Comparison of ENCODE assay signal across 8 cellular contexts in genomic region chr17:81489012-81489968, GRCh38. TPM values are rescaled to one million over a fixed set of nuclear protein-coding genes. Genes with fewer than 3 reads are reported as not detected.
DNase-seq lines count a peak whose midpoint lies in the region; FAIRE-seq and TF ChIP-seq lines count a peak whose summit lies in the region.
"Had no signal": no experiment of that assay in that cellular context is flagged by ENCODE, and none has a peak within 500 bp of the region (broad histone marks: within the 10 kb centered on the region; RNA-seq: fewer than 3 reads in every experiment).

No MANE protein-coding gene starts in this region.

- intact Hi-C loops in activated CD4-positive, alpha-beta memory T cell treated with anti-CD3 and anti-CD28 coated beads for 36 hours (cut with micrococcal nuclease), result no loop called here

- H3K9me3 Mint-ChIP-seq in activated CD4-positive, alpha-beta memory T cell treated with anti-CD3 and anti-CD28 coated beads for 36 hours, result no peaks in the 10 kb centered on the region

- peak overlapping the region; percentile 97; the same call in 1 of the 2 replicates for H3K27ac ChIP-seq in C4-2B
- H3K27ac ChIP-seq in effector memory CD4-positive, alpha-beta T cell (ENCODE audit: insufficient read depth, low read length, poor library complexity, severe bottlenecking), result no peak overlapping the region

- peaks cover 7% of the 10 kb centered on the region for H3K4me1 Mint-ChIP-seq in activated CD4-positive, alpha-beta memory T cell treated with anti-CD3 and anti-CD28 coated beads for 36 hours (ENCODE audit: low read depth)

- H3K36me3 ChIP-seq in ES-I3 (ENCODE audit: insufficient read depth, low read length) (no peaks in the 10 kb centered on the region), mucosa of stomach (ENCODE audit: control insufficient read depth, insufficient read depth, low read length) (no peaks in the 10 kb centered on the region)
- H3K36me3 ChIP-seq in effector memory CD4-positive, alpha-beta T cell (ENCODE audit: control insufficient read depth, insufficient read depth, low read length), result no peaks in the 10 kb centered on the region

- DNase-seq in activated CD4-positive, alpha-beta memory T cell treated with anti-CD3 and anti-CD28 coated beads for 36 hours, result no peak
- DNase-seq in effector memory CD4-positive, alpha-beta T cell, result no peak
- DNase-seq in epidermal melanocyte (ENCODE audit: insufficient read length, low spot score) (no peak), D721Med (ENCODE audit: insufficient read length, low spot score) (no peak)
- DNase-seq: cortex of kidney had no signal

- H3K36me3 Mint-ChIP-seq in activated CD4-positive, alpha-beta memory T cell treated with anti-CD3 and anti-CD28 coated beads for 36 hours, result no peaks in the 10 kb centered on the region

- POLR2A ChIA-PET in activated CD4-positive, alpha-beta memory T cell treated with anti-CD3 and anti-CD28 coated beads for 36 hours (lab: Charles Lee), result interaction anchor here (0.5 to 1.6 kb wide), 2 partner anchors 9 to 21 kb away, joined by 3 read pairs; no protein-coding TSS in a partner anchor

- CTCF ChIA-PET in activated CD4-positive, alpha-beta memory T cell treated with anti-CD3 and anti-CD28 coated beads for 36 hours (lab: Charles Lee), result interaction anchor here (1.3 to 1.4 kb wide), 2 partner anchors 17 to 19 kb away, joined by 3 read pairs; no protein-coding TSS in a partner anchor

- H3K27me3 ChIP-seq in mucosa of stomach (ENCODE audit: control insufficient read depth, insufficient read depth, low read length), result peaks cover 17% of the 10 kb centered on the region
- no peaks in the 10 kb centered on the region for H3K27me3 ChIP-seq in effector memory CD4-positive, alpha-beta T cell (replicated peaks; ENCODE audit: control insufficient read depth, insufficient read depth, low read length, poor library complexity, severe bottlenecking)

- H3K27ac Mint-ChIP-seq in activated CD4-positive, alpha-beta memory T cell treated with anti-CD3 and anti-CD28 coated beads for 36 hours, result peak overlapping the region; percentile 45

- H3K4me3 Mint-ChIP-seq in activated CD4-positive, alpha-beta memory T cell treated with anti-CD3 and anti-CD28 coated beads for 36 hours, result peak overlapping the region; percentile 46

- H3K9me3 ChIP-seq in ES-I3 (ENCODE audit: control insufficient read depth, insufficient read depth, low read length) (no peaks in the 10 kb centered on the region), mucosa of stomach (ENCODE audit: control insufficient read depth, low read length) (no peaks in the 10 kb centered on the region)
- no peaks in the 10 kb centered on the region for H3K9me3 ChIP-seq in effector memory CD4-positive, alpha-beta T cell (ENCODE audit: control insufficient read depth, low read length)

- TF ChIP-seq CTCF in C4-2B (conservative IDR thresholded peaks at IDR 0.05), result no peak
- no peak for TF ChIP-seq CTCF in D721Med (IDR thresholded peaks at IDR 0.05; ENCODE audit: insufficient read depth, missing control alignments)

- no peak overlapping the region for H3K4me3 ChIP-seq in mucosa of stomach (ENCODE audit: low read length)
- H3K4me3 ChIP-seq in effector memory CD4-positive, alpha-beta T cell (ENCODE audit: insufficient read depth, low read depth, low read length, poor library complexity, severe bottlenecking), result no peak overlapping the region

- H3K9ac ChIP-seq in ES-I3 (ENCODE audit: low read depth, low read length), result peak overlapping the region; percentile 19; the same call in 1 of the 2 replicates
- H3K9ac ChIP-seq in mucosa of stomach (ENCODE audit: low read length), result peak overlapping the region; percentile 87

- H3K27me3 Mint-ChIP-seq in activated CD4-positive, alpha-beta memory T cell treated with anti-CD3 and anti-CD28 coated beads for 36 hours, result peaks cover 4% of the 10 kb centered on the region

- no peak for FAIRE-seq in D721Med (lab: Jason Lieb, UNC)

- H3K4me1 ChIP-seq in ES-I3 (ENCODE audit: insufficient read depth, low read length) (peaks cover 31% of the 10 kb centered on the region; the same call in 1 of the 2 replicates), mucosa of stomach (ENCODE audit: control insufficient read depth, insufficient read depth, low read length) (peaks cover 12% of the 10 kb centered on the region)
- peaks cover 20% of the 10 kb centered on the region for H3K4me1 ChIP-seq in effector memory CD4-positive, alpha-beta T cell (ENCODE audit: control insufficient read depth, insufficient read depth, low read length, poor library complexity, severe bottlenecking)

RNA-seq across cellular contexts. Expression of gene ACTG1, which starts 23.3 kb away (rescaled TPM):
- 1,000 to 10,000 TPM; 3,773 to 3,928 TPM for total RNA-seq in activated CD4-positive, alpha-beta memory T cell treated with anti-CD3 and anti-CD28 coated beads for 36 hours

RNA-seq across cellular contexts. Expression of gene FSCN2, which starts 38.9 kb away (rescaled TPM):
- under 1 TPM; 0.33 to 0.46 TPM for total RNA-seq in activated CD4-positive, alpha-beta memory T cell treated with anti-CD3 and anti-CD28 coated beads for 36 hours
